20 cellular contexts compared by ENCODE assay signal in genomic region chr3:139557041-139557440, GRCh38. TPM values are rescaled to one million over a fixed set of nuclear protein-coding genes. Genes with fewer than 3 reads are reported as not detected.
DNase-seq lines count a peak whose midpoint lies in the region; TF ChIP-seq lines count a peak whose summit lies in the region.
"Had no signal": no experiment of that assay in that cellular context is flagged by ENCODE, and none has a peak within 500 bp of the region (broad histone marks: within the 10 kb centered on the region; RNA-seq: fewer than 3 reads in every experiment).

No MANE protein-coding gene starts in this region.

- peak overlapping the region; percentile 92 for H3K27ac Mint-ChIP-seq in progenitor cell of endocrine pancreas
- H3K27ac Mint-ChIP-seq: CD4-positive, alpha-beta T cell; T-helper 1 cell treated with Interleukin-12 subunit alpha and Interleukin-12 subunit beta and Interleukin-4 antibody, amounts not matched to agents 30 μg/mL and 1 μg/mL, for 36 hours had no signal

- TF ChIP-seq CTCF in progenitor cell of endocrine pancreas (IDR thresholded peaks at IDR 0.05; ENCODE audit: unreplicated experiment) = no peak

- H3K4me1 Mint-ChIP-seq in progenitor cell of endocrine pancreas (ENCODE audit: low read depth) = peaks cover 64% of the 10 kb centered on the region

- no peaks in the 10 kb centered on the region for H3K36me3 Mint-ChIP-seq in progenitor cell of endocrine pancreas (ENCODE audit: insufficient read depth)

- no peak overlapping the region for H3K4me3 Mint-ChIP-seq in progenitor cell of endocrine pancreas (ENCODE audit: low read depth)
- H3K4me3 Mint-ChIP-seq: CD4-positive, alpha-beta T cell; T-helper 1 cell treated with Interleukin-12 subunit alpha and Interleukin-12 subunit beta and Interleukin-4 antibody, amounts not matched to agents 30 μg/mL and 1 μg/mL, for 36 hours had no signal

- H3K9me3 Mint-ChIP-seq in progenitor cell of endocrine pancreas (ENCODE audit: low read depth) = no peaks in the 10 kb centered on the region
- H3K9me3 Mint-ChIP-seq: CD4-positive, alpha-beta T cell; T-helper 1 cell treated with Interleukin-12 subunit alpha and Interleukin-12 subunit beta and Interleukin-4 antibody, amounts not matched to agents 30 μg/mL and 1 μg/mL, for 36 hours had no signal

- no peaks in the 10 kb centered on the region for H3K27me3 Mint-ChIP-seq in progenitor cell of endocrine pancreas
- H3K27me3 Mint-ChIP-seq: CD4-positive, alpha-beta T cell had no signal

- DNase-seq in DMS 273 (lab: John Stamatoyannopoulos, UW; ENCODE audit: unreplicated experiment) = peak; percentile 38
- no peak for DNase-seq in DMS 273 treated with DMSO at 0.1 percent for 48 hours (lab: John Stamatoyannopoulos, UW)
- DNase-seq in NCI-H510A treated with DMSO at 0.1 percent for 48 hours (lab: John Stamatoyannopoulos, UW) = peak; percentile 4
- DNase-seq in NCI-H510A (lab: John Stamatoyannopoulos, UW) = no peak
- peak; percentile 48 for DNase-seq in NCI-H774 (lab: John Stamatoyannopoulos, UW)
- DNase-seq in progenitor cell of endocrine pancreas (ENCODE audit: low spot score, unreplicated experiment) = no peak
- no peak for DNase-seq in retina
- DNase-seq in activated CD4-positive, CD25-positive, alpha-beta regulatory T cell (lab: John Stamatoyannopoulos, UW) = no peak
- DNase-seq: ACHN; Calu3; CD4-positive, alpha-beta T cell; DND-41; KG1; NCI-H1092 treated with DMSO at 0.1 percent for 48 hours; NCI-H1694 treated with DMSO at 0.1 percent for 48 hours; NCI-H82; OCI-M1; T1000 had no signal

RNA-seq across cellular contexts. Expression of gene RBP1, which starts 17.5 kb away (rescaled TPM):
- total RNA-seq in progenitor cell of endocrine pancreas = 617 and 649 TPM in 2 replicates
- total RNA-seq: CD4-positive, alpha-beta T cell; SK-MEL-5 had no signal

Comparison
In these comparisons a context has a peak if more than half of its experiments do, and no peak if none do; other contexts are left out.
1. DNase-seq: peak in DMS 273 (single experiment), NCI-H510A treated with DMSO at 0.1 percent for 48 hours (single experiment) and NCI-H774 (single experiment); none in DMS 273 treated with DMSO at 0.1 percent for 48 hours (single experiment), NCI-H510A (single experiment), progenitor cell of endocrine pancreas (single experiment), retina (single experiment) and activated CD4-positive, CD25-positive, alpha-beta regulatory T cell (0 of 4).